In the genomic region with DNA sequence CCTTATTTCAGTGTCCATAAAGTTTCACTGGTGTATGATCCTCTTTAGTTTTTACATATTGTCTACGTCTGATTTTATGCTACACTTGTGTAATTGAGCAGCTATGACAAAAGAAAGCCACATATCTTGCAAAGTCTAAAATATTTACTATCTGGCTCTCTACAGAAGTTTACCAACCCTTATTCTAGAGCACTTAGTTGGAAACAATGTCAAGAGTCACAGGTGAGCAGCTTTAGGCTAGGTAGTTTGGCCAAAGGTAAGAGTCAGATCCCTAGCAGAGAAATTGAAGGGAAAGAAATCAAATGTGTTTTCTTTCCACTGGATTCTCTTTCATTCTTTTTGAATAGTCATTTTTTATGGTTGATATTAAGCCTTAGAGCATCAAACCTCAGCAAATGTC, we compare ENCODE assay signal across 20 cellular contexts.
"Had no signal": no experiment of that assay in that cellular context is flagged by ENCODE, and none has a peak within 500 bp of the region (broad histone marks: within the 10 kb centered on the region; RNA-seq: fewer than 3 reads in every experiment).

No MANE protein-coding gene starts in this region.

- H3K27me3 Mint-ChIP-seq: activated CD8-positive, alpha-beta T cell treated with anti-CD3 and anti-CD28 coated beads for 36 hours; activated naive CD4-positive, alpha-beta T cell treated with anti-CD3 and anti-CD28 coated beads, Interleukin-2, amount 50 U/mL, for 24 hours had no signal

- H3K9me3 Mint-ChIP-seq: activated CD8-positive, alpha-beta T cell treated with anti-CD3 and anti-CD28 coated beads for 36 hours; activated naive CD4-positive, alpha-beta T cell treated with anti-CD3 and anti-CD28 coated beads, Interleukin-2, amount 50 U/mL, for 24 hours had no signal

- H3K36me3 ChIP-seq: ascending aorta, cardiac muscle cell, Peyer's patch, SJSA1 had no signal

- H3K4me1 Mint-ChIP-seq: activated naive CD4-positive, alpha-beta T cell treated with anti-CD3 and anti-CD28 coated beads, Interleukin-2, amount 50 U/mL, for 24 hours had no signal

- H3K4me1 ChIP-seq: ascending aorta, body of pancreas, Peyer's patch, SJSA1 had no signal

- H3K4me3 ChIP-seq: ascending aorta, body of pancreas, cardiac muscle cell, Peyer's patch, SJSA1 had no signal

- H3K27ac ChIP-seq: ascending aorta, body of pancreas, cardiac muscle cell, Peyer's patch, RWPE1, SJSA1 had no signal

- H3K4me3 Mint-ChIP-seq: activated CD8-positive, alpha-beta T cell treated with anti-CD3 and anti-CD28 coated beads for 36 hours; activated naive CD4-positive, alpha-beta T cell treated with anti-CD3 and anti-CD28 coated beads, Interleukin-2, amount 50 U/mL, for 24 hours; T-helper 1 cell treated with Interleukin-12 subunit alpha and Interleukin-12 subunit beta and Interleukin-4 antibody, amounts not matched to agents 30 μg/mL and 1 μg/mL, for 36 hours had no signal

- H3K9me3 ChIP-seq: ascending aorta, body of pancreas, Peyer's patch, SJSA1 had no signal

- H3K27me3 ChIP-seq: ascending aorta, body of pancreas, cardiac muscle cell, Peyer's patch, SJSA1 had no signal

- DNase-seq: activated CD4-positive, alpha-beta T cell treated with anti-CD3 and anti-CD28 coated beads for 4 hours; activated CD8-positive, alpha-beta memory T cell treated with anti-CD3 and anti-CD28 coated beads, Interleukin-2, amount 50 U/mL, for 48 hours; activated CD8-positive, alpha-beta T cell treated with anti-CD3 and anti-CD28 coated beads for 36 hours; activated naive CD4-positive, alpha-beta T cell; activated T-cell treated with anti-CD3 and anti-CD28 coated beads, Interleukin-2, amount 50 U/mL, for 1 hour; body of pancreas; NCI-H1105 treated with DMSO at 0.1 percent for 48 hours; NCI-H146; NCI-H187 treated with DMSO at 0.1 percent for 48 hours; NCI-H2081 treated with DMSO at 0.1 percent for 48 hours; NCI-H446; NCI-H524; Peyer's patch; SHP77 had no signal

- H3K27ac Mint-ChIP-seq: activated CD8-positive, alpha-beta T cell treated with anti-CD3 and anti-CD28 coated beads for 36 hours; activated naive CD4-positive, alpha-beta T cell treated with anti-CD3 and anti-CD28 coated beads, Interleukin-2, amount 50 U/mL, for 24 hours; T-helper 1 cell treated with Interleukin-12 subunit alpha and Interleukin-12 subunit beta and Interleukin-4 antibody, amounts not matched to agents 30 μg/mL and 1 μg/mL, for 36 hours had no signal
